26 cellular contexts compared by ENCODE assay signal in genomic region chr3:36114353-36114752, GRCh38.
"Had no signal": no experiment of that assay in that cellular context is flagged by ENCODE, and none has a peak within 500 bp of the region (broad histone marks: within the 10 kb centered on the region; RNA-seq: fewer than 3 reads in every experiment).

No MANE protein-coding gene starts in this region.

- H3K4me3 ChIP-seq: dorsolateral prefrontal cortex, lower lobe of right lung, prostate gland, right atrium auricular region, sigmoid colon, suprapubic skin, transverse colon, upper lobe of right lung, uterus had no signal

- FAIRE-seq: colon had no signal

- H3K27me3 ChIP-seq: right atrium auricular region, sigmoid colon, suprapubic skin, transverse colon, upper lobe of right lung, uterus had no signal

- DNase-seq: dorsolateral prefrontal cortex; effector CD4-positive, alpha-beta T cell; foreskin melanocyte; hypothalamus; immature natural killer cell; islet precursor cell; left ventricle myocardium superior; lower lobe of right lung; naive thymus-derived CD8-positive, alpha-beta T cell; nephron progenitor cell; nucleus accumbens; sigmoid colon; stimulated activated CD4-positive, alpha-beta T cell treated with anti-CD3 and anti-CD28 coated beads, Interleukin-15, amount 100 ng/mL, for 24 hours; stimulated activated CD4-positive, alpha-beta T cell treated with anti-CD3 and anti-CD28 coated beads, Interleukin-4, amount 100 ng/mL, for 1 hour; stimulated activated CD8-positive, alpha-beta memory T cell treated with anti-CD3 and anti-CD28 coated beads, Interleukin-4, amount 100 ng/mL, for 48 hours; stimulated activated naive CD4-positive, alpha-beta T cell; stimulated activated naive CD8-positive, alpha-beta T cell treated with anti-CD3 and anti-CD28 coated beads, Interleukin-15, amount 100 ng/mL, for 72 hours; transverse colon; upper lobe of right lung; uterus had no signal

- H3K9me3 ChIP-seq: lower lobe of right lung, prostate gland, right atrium auricular region, sigmoid colon, suprapubic skin, transverse colon, upper lobe of right lung, uterus had no signal

- H3K27ac ChIP-seq: dorsolateral prefrontal cortex, epithelial cell of prostate, lower lobe of right lung, prostate gland, right atrium auricular region, sigmoid colon, suprapubic skin, transverse colon, upper lobe of right lung, uterus had no signal

- ATAC-seq: esophagus mucosa; left ventricle myocardium superior; lower lobe of right lung; naive thymus-derived CD8-positive, alpha-beta T cell; stimulated activated naive CD8-positive, alpha-beta T cell treated with anti-CD3 and anti-CD28 coated beads, Interleukin-15, amount 100 ng/mL, for 72 hours; upper lobe of right lung had no signal

- H3K4me1 ChIP-seq: lower lobe of right lung, prostate gland, right atrium auricular region, sigmoid colon, suprapubic skin, transverse colon, upper lobe of right lung, uterus had no signal

- H3K36me3 ChIP-seq: lower lobe of right lung, prostate gland, right atrium auricular region, sigmoid colon, suprapubic skin, transverse colon, upper lobe of right lung, uterus had no signal
